ENCODE assay signal across 2 cellular contexts in the genomic region with DNA sequence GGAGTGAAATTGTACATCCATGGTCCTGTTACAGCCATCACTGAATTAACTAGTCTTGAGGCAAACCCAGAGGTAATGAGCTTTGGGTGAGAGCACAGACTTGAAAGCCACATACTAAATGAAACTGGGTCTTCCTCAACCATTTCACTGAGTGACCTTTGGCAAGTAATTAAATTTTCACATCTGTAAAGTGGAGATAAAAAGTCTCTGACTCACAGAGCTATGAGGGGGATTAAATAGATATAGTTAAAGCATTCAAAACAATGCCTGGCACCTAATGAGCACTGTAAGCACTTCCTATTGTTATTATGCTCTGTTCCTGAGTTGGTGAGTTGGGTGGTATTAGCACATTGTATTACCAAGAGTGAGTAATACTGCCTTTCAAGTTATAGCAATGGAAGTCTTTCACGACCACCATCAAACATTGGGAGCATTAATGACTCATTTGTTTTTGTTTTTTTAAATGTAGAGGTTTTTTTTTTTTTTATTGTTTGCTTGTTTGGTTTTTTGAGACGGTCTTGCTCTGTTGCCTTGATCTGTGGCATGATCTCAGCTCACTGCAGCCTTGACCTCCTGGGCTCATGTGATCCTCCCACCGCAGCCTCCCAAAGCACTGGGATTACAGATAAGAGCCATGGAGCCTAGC.
TF ChIP-seq lines count a peak whose summit lies in the region.

No MANE protein-coding gene starts in this region.

TF ChIP-seq in K562, 482 proteins besides CTCF, POLR2A, EP300 and RAD21 (continued from another document and continues in another):
- TF ChIP-seq, protein P1, sequence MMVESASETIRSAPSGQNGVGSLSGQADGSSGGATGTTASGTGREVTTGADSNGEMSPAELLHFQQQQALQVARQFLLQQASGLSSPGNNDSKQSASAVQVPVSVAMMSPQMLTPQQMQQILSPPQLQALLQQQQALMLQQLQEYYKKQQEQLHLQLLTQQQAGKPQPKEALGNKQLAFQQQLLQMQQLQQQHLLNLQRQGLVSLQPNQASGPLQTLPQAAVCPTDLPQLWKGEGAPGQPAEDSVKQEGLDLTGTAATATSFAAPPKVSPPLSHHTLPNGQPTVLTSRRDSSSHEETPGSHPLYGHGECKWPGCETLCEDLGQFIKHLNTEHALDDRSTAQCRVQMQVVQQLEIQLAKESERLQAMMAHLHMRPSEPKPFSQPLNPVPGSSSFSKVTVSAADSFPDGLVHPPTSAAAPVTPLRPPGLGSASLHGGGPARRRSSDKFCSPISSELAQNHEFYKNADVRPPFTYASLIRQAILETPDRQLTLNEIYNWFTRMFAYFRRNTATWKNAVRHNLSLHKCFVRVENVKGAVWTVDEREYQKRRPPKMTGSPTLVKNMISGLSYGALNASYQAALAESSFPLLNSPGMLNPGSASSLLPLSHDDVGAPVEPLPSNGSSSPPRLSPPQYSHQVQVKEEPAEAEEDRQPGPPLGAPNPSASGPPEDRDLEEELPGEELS (CRISPR knock-in tag; IDR thresholded peaks at IDR 0.05; ENCODE audit: borderline replicate concordance): no peak
- TF ChIP-seq HMG20A (CRISPR knock-in tag; conservative IDR thresholded peaks at IDR 0.05): no peak
- no peak for TF ChIP-seq TEAD1 (CRISPR knock-in tag; IDR thresholded peaks at IDR 0.05)
- no peak for TF ChIP-seq HOXB6 (CRISPR knock-in tag; IDR thresholded peaks at IDR 0.05; ENCODE audit: borderline replicate concordance)
- TF ChIP-seq TARDBP (IDR thresholded peaks at IDR 0.05): no peak
- no peak for TF ChIP-seq GATA2 (CRISPR knock-in tag; IDR thresholded peaks at IDR 0.05)
- TF ChIP-seq ZNF699 (CRISPR knock-in tag; IDR thresholded peaks at IDR 0.05; ENCODE audit: insufficient replicate concordance): no peak
- no peak for TF ChIP-seq ZFX (CRISPR knock-in tag; IDR thresholded peaks at IDR 0.05)
- no peak for TF ChIP-seq L3MBTL2 (IDR thresholded peaks at IDR 0.05)
- TF ChIP-seq CBFA2T3 (IDR thresholded peaks at IDR 0.05): peak; percentile 89
- no peak for TF ChIP-seq RBM17 (IDR thresholded peaks at IDR 0.05; ENCODE audit: borderline replicate concordance, low read depth, low read length)
- TF ChIP-seq SIN3B (IDR thresholded peaks at IDR 0.05; ENCODE audit: low read depth): no peak
- TF ChIP-seq RBFOX2 (IDR thresholded peaks at IDR 0.05; ENCODE audit: low read depth, low read length): no peak
- TF ChIP-seq, protein P2, sequence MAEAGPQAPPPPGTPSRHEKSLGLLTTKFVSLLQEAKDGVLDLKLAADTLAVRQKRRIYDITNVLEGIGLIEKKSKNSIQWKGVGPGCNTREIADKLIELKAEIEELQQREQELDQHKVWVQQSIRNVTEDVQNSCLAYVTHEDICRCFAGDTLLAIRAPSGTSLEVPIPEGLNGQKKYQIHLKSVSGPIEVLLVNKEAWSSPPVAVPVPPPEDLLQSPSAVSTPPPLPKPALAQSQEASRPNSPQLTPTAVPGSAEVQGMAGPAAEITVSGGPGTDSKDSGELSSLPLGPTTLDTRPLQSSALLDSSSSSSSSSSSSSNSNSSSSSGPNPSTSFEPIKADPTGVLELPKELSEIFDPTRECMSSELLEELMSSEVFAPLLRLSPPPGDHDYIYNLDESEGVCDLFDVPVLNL (CRISPR knock-in tag; IDR thresholded peaks at IDR 0.05; ENCODE audit: low read depth): no peak
- TF ChIP-seq, protein P3, sequence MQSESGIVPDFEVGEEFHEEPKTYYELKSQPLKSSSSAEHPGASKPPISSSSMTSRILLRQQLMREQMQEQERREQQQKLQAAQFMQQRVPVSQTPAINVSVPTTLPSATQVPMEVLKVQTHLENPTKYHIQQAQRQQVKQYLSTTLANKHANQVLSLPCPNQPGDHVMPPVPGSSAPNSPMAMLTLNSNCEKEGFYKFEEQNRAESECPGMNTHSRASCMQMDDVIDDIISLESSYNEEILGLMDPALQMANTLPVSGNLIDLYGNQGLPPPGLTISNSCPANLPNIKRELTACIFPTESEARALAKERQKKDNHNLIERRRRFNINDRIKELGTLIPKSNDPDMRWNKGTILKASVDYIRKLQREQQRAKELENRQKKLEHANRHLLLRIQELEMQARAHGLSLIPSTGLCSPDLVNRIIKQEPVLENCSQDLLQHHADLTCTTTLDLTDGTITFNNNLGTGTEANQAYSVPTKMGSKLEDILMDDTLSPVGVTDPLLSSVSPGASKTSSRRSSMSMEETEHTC (IDR thresholded peaks at IDR 0.05): peak; percentile 62; the same call in 1 of the 2 replicates
- TF ChIP-seq NUFIP1 (IDR thresholded peaks at IDR 0.05; ENCODE audit: partially characterized antibody): no peak
- TF ChIP-seq, protein P4, sequence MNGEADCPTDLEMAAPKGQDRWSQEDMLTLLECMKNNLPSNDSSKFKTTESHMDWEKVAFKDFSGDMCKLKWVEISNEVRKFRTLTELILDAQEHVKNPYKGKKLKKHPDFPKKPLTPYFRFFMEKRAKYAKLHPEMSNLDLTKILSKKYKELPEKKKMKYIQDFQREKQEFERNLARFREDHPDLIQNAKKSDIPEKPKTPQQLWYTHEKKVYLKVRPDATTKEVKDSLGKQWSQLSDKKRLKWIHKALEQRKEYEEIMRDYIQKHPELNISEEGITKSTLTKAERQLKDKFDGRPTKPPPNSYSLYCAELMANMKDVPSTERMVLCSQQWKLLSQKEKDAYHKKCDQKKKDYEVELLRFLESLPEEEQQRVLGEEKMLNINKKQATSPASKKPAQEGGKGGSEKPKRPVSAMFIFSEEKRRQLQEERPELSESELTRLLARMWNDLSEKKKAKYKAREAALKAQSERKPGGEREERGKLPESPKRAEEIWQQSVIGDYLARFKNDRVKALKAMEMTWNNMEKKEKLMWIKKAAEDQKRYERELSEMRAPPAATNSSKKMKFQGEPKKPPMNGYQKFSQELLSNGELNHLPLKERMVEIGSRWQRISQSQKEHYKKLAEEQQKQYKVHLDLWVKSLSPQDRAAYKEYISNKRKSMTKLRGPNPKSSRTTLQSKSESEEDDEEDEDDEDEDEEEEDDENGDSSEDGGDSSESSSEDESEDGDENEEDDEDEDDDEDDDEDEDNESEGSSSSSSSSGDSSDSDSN (IDR thresholded peaks at IDR 0.05; ENCODE audit: borderline replicate concordance in 1 of 2, low read depth in 2 of 2, low read length in 2 of 2): no peak

TF ChIP-seq in HepG2, 621 proteins besides CTCF, POLR2A, EP300 and RAD21 (continued from another document and continues in another):
- TF ChIP-seq, protein P5, sequence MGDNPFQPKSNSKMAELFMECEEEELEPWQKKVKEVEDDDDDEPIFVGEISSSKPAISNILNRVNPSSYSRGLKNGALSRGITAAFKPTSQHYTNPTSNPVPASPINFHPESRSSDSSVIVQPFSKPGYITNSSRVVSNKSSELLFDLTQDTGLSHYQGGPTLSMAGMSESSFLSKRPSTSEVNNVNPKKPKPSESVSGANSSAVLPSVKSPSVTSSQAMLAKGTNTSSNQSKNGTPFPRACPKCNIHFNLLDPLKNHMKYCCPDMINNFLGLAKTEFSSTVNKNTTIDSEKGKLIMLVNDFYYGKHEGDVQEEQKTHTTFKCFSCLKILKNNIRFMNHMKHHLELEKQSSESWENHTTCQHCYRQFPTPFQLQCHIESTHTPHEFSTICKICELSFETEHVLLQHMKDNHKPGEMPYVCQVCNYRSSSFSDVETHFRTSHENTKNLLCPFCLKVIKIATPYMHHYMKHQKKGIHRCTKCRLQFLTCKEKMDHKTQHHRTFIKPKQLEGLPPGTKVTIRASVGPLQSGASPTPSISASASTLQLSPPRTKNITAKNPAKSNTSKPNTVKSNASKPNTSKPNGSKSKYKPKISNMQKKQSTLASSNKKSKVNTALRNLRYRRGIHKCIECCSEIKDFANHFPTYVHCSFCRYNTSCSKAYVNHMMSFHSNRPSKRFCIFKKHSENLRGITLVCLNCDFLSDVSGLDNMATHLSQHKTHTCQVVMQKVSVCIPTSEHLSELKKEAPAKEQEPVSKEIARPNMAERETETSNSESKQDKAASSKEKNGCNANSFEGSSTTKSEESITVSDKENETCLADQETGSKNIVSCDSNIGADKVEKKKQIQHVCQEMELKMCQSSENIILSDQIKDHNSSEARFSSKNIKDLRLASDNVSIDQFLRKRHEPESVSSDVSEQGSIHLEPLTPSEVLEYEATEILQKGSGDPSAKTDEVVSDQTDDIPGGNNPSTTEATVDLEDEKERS (CRISPR knock-in tag; IDR thresholded peaks at IDR 0.05): peak; percentile 85; the same call in 1 of the 2 replicates
- TF ChIP-seq CEBPB (IDR thresholded peaks at IDR 0.05; ENCODE audit: borderline replicate concordance, low read depth, low read length) (no peak), RBAK (CRISPR knock-in tag; IDR thresholded peaks at IDR 0.05) (no peak), ADNP (CRISPR knock-in tag; IDR thresholded peaks at IDR 0.05) (0 out of 2 replicates have a peak, but pooled peaks have one; percentile 37), ZSCAN22 (CRISPR knock-in tag; IDR thresholded peaks at IDR 0.05) (no peak), KLF16 (CRISPR knock-in tag; IDR thresholded peaks at IDR 0.05) (0 out of 4 replicates have a peak, but pooled peaks of 1 of the 2 experiments have one; percentile 45), ZSCAN12 (CRISPR knock-in tag; IDR thresholded peaks at IDR 0.05) (no peak), SRSF4 (IDR thresholded peaks at IDR 0.05; ENCODE audit: low read depth, low read length, poor library complexity, severe bottlenecking) (no peak), NR2C2 (CRISPR knock-in tag; IDR thresholded peaks at IDR 0.05; ENCODE audit: borderline replicate concordance) (peak; percentile 33; the same call in 1 of the 2 replicates), THAP11 (CRISPR knock-in tag; IDR thresholded peaks at IDR 0.05) (no peak), NPAS2 (CRISPR knock-in tag; IDR thresholded peaks at IDR 0.05; ENCODE audit: borderline replicate concordance) (no peak), ZNF678 (CRISPR knock-in tag; IDR thresholded peaks at IDR 0.05) (no peak), ZNF205 (CRISPR knock-in tag; IDR thresholded peaks at IDR 0.05) (no peak), NR3C1 (CRISPR knock-in tag; IDR thresholded peaks at IDR 0.05) (no peak), PHF5A (CRISPR knock-in tag; IDR thresholded peaks at IDR 0.05; ENCODE audit: low read depth, unreplicated experiment) (no peak), PHF20 (CRISPR knock-in tag; IDR thresholded peaks at IDR 0.05) (no peak), ZNF644 (CRISPR knock-in tag; IDR thresholded peaks at IDR 0.05; ENCODE audit: low read depth) (peak; percentile 55; the same call in 1 of the 2 replicates)
- TF ChIP-seq, protein P6, sequence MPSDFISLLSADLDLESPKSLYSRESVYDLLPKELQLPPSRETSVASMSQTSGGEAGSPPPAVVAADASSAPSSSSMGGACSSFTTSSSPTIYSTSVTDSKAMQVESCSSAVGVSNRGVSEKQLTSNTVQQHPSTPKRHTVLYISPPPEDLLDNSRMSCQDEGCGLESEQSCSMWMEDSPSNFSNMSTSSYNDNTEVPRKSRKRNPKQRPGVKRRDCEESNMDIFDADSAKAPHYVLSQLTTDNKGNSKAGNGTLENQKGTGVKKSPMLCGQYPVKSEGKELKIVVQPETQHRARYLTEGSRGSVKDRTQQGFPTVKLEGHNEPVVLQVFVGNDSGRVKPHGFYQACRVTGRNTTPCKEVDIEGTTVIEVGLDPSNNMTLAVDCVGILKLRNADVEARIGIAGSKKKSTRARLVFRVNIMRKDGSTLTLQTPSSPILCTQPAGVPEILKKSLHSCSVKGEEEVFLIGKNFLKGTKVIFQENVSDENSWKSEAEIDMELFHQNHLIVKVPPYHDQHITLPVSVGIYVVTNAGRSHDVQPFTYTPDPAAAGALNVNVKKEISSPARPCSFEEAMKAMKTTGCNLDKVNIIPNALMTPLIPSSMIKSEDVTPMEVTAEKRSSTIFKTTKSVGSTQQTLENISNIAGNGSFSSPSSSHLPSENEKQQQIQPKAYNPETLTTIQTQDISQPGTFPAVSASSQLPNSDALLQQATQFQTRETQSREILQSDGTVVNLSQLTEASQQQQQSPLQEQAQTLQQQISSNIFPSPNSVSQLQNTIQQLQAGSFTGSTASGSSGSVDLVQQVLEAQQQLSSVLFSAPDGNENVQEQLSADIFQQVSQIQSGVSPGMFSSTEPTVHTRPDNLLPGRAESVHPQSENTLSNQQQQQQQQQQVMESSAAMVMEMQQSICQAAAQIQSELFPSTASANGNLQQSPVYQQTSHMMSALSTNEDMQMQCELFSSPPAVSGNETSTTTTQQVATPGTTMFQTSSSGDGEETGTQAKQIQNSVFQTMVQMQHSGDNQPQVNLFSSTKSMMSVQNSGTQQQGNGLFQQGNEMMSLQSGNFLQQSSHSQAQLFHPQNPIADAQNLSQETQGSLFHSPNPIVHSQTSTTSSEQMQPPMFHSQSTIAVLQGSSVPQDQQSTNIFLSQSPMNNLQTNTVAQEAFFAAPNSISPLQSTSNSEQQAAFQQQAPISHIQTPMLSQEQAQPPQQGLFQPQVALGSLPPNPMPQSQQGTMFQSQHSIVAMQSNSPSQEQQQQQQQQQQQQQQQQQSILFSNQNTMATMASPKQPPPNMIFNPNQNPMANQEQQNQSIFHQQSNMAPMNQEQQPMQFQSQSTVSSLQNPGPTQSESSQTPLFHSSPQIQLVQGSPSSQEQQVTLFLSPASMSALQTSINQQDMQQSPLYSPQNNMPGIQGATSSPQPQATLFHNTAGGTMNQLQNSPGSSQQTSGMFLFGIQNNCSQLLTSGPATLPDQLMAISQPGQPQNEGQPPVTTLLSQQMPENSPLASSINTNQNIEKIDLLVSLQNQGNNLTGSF (CRISPR knock-in tag; IDR thresholded peaks at IDR 0.05): no peak
- TF ChIP-seq, protein P7, sequence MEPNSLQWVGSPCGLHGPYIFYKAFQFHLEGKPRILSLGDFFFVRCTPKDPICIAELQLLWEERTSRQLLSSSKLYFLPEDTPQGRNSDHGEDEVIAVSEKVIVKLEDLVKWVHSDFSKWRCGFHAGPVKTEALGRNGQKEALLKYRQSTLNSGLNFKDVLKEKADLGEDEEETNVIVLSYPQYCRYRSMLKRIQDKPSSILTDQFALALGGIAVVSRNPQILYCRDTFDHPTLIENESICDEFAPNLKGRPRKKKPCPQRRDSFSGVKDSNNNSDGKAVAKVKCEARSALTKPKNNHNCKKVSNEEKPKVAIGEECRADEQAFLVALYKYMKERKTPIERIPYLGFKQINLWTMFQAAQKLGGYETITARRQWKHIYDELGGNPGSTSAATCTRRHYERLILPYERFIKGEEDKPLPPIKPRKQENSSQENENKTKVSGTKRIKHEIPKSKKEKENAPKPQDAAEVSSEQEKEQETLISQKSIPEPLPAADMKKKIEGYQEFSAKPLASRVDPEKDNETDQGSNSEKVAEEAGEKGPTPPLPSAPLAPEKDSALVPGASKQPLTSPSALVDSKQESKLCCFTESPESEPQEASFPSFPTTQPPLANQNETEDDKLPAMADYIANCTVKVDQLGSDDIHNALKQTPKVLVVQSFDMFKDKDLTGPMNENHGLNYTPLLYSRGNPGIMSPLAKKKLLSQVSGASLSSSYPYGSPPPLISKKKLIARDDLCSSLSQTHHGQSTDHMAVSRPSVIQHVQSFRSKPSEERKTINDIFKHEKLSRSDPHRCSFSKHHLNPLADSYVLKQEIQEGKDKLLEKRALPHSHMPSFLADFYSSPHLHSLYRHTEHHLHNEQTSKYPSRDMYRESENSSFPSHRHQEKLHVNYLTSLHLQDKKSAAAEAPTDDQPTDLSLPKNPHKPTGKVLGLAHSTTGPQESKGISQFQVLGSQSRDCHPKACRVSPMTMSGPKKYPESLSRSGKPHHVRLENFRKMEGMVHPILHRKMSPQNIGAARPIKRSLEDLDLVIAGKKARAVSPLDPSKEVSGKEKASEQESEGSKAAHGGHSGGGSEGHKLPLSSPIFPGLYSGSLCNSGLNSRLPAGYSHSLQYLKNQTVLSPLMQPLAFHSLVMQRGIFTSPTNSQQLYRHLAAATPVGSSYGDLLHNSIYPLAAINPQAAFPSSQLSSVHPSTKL (CRISPR knock-in tag; IDR thresholded peaks at IDR 0.05): peak; percentile 78
- TF ChIP-seq, protein P8, sequence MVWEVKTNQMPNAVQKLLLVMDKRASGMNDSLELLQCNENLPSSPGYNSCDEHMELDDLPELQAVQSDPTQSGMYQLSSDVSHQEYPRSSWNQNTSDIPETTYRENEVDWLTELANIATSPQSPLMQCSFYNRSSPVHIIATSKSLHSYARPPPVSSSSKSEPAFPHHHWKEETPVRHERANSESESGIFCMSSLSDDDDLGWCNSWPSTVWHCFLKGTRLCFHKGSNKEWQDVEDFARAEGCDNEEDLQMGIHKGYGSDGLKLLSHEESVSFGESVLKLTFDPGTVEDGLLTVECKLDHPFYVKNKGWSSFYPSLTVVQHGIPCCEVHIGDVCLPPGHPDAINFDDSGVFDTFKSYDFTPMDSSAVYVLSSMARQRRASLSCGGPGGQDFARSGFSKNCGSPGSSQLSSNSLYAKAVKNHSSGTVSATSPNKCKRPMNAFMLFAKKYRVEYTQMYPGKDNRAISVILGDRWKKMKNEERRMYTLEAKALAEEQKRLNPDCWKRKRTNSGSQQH (CRISPR knock-in tag; IDR thresholded peaks at IDR 0.05; ENCODE audit: low read depth): no peak
